Comparison of ENCODE assay signal across 1 cellular context in the genomic region with DNA sequence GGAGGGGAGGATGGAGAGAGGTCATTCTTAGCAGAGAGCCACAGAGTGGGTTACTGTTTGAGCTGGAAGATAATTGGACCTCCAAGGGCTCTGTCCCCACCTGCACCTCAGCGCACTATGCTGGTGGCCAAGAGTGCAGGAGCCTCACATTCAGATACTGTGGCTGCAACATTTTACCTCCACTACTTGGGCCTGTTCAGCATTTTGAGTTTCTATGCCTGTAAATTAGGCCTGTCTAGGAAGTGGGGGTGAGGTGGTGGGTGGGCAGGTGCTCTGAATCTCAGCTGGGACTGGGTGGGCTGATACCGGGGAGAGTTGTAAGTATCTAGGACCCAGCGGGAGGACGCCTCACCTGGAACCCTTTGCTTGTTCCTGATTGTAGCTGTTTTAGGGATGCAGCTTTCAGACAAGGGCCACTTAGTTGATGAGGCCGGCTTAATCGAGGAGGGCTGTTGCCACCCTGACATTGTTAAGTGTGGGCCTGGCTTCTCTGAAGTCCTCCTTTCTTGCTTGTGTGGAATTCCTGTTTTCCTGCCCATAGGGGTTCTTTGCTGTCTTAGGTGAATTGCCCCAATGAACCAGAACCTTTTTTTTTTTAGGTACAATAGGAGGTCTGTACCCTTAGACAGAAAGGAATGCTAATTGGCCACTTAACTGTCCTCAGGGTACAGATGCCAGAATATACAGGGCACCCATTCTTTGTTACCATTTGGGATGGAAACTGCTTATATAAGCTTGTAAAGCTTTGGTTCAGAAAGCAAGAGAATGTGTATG.
TF ChIP-seq lines count a peak whose summit lies in the region.

No MANE protein-coding gene starts in this region.

TF ChIP-seq in A549, 52 proteins besides CTCF, POLR2A, EP300 and RAD21:
- TF ChIP-seq MAX (IDR thresholded peaks at IDR 0.05), result 0 out of 2 replicates have a peak, but pooled peaks have one; percentile 7
- TF ChIP-seq ZNF302 (CRISPR knock-in tag; IDR thresholded peaks at IDR 0.05), result no peak
- no peak for TF ChIP-seq CBX8 (IDR thresholded peaks at IDR 0.05)
- peak; percentile 77; the same call in 1 of the 2 replicates for TF ChIP-seq EHF (CRISPR knock-in tag; IDR thresholded peaks at IDR 0.05)
- TF ChIP-seq FOXS1 (CRISPR knock-in tag; IDR thresholded peaks at IDR 0.05), result 0 out of 2 replicates have a peak, but pooled peaks have one; percentile 49
- no peak for TF ChIP-seq TP53 (CRISPR knock-in tag; IDR thresholded peaks at IDR 0.05)
- peak; percentile 61; the same call in 1 of the 2 replicates for TF ChIP-seq HOXB5 (CRISPR knock-in tag; IDR thresholded peaks at IDR 0.05)
- no peak for TF ChIP-seq ZC3H11A (IDR thresholded peaks at IDR 0.05)
- TF ChIP-seq HOXB13 (CRISPR knock-in tag; IDR thresholded peaks at IDR 0.05; ENCODE audit: low read depth), result no peak; the same call in 1 of the 2 replicates
- no peak for TF ChIP-seq NPAS2 (CRISPR knock-in tag; IDR thresholded peaks at IDR 0.05; ENCODE audit: borderline replicate concordance)
- TF ChIP-seq, protein P1, sequence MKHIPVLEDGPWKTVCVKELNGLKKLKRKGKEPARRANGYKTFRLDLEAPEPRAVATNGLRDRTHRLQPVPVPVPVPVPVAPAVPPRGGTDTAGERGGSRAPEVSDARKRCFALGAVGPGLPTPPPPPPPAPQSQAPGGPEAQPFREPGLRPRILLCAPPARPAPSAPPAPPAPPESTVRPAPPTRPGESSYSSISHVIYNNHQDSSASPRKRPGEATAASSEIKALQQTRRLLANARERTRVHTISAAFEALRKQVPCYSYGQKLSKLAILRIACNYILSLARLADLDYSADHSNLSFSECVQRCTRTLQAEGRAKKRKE (CRISPR knock-in tag; IDR thresholded peaks at IDR 0.05; ENCODE audit: low read depth), result peak; percentile 70
TF ChIP-seq in A549: peak in this region for 5.
